ENCODE assay signal across 1 cellular context in genomic region chr13:30408319-30409101, GRCh38.
A peak's percentile ranks its signal among the peaks of the same experiment; 100 is the strongest.
TF ChIP-seq lines count a peak whose summit lies in the region.

No MANE protein-coding gene starts in this region.

TF ChIP-seq in HepG2, 621 proteins besides CTCF, POLR2A, EP300 and RAD21 (continued from another document and continues in another):
- 0 out of 2 replicates have a peak, but pooled peaks have one; percentile 60 for TF ChIP-seq ZNF660 (CRISPR knock-in tag; IDR thresholded peaks at IDR 0.05; ENCODE audit: borderline replicate concordance, low read depth)
- TF ChIP-seq TEAD3 (CRISPR knock-in tag; optimal IDR thresholded peaks at IDR 0.05; ENCODE audit: borderline replicate concordance), result peak; percentile 56
- TF ChIP-seq PCBP2 (optimal IDR thresholded peaks at IDR 0.05; ENCODE audit: low read depth, low read length, poor library complexity, severe bottlenecking), result no peak
- no peak for TF ChIP-seq ZBTB8A (CRISPR knock-in tag; IDR thresholded peaks at IDR 0.05; ENCODE audit: borderline replicate concordance, low read depth)
- TF ChIP-seq GFI1 (CRISPR knock-in tag; IDR thresholded peaks at IDR 0.05; ENCODE audit: borderline replicate concordance), result peak; percentile 65; the same call in 1 of the 2 replicates
- 0 out of 2 replicates have a peak, but pooled peaks have one; percentile 20 for TF ChIP-seq BRD4 (CRISPR knock-in tag; IDR thresholded peaks at IDR 0.05)
- TF ChIP-seq TFAP4 (IDR thresholded peaks at IDR 0.05; ENCODE audit: borderline replicate concordance, low read depth), result no peak
- TF ChIP-seq SUZ12 (IDR thresholded peaks at IDR 0.05; ENCODE audit: low read depth, low read length), result no peak
- peak; percentile 28 for TF ChIP-seq YY1 (IDR thresholded peaks at IDR 0.05; ENCODE audit: insufficient read depth, insufficient replicate concordance, low read depth, low read length)
- TF ChIP-seq ARID2 (CRISPR knock-in tag; IDR thresholded peaks at IDR 0.05; ENCODE audit: borderline replicate concordance), result no peak
- no peak for TF ChIP-seq ZNF124 (CRISPR knock-in tag; IDR thresholded peaks at IDR 0.05)
- TF ChIP-seq, protein P1, sequence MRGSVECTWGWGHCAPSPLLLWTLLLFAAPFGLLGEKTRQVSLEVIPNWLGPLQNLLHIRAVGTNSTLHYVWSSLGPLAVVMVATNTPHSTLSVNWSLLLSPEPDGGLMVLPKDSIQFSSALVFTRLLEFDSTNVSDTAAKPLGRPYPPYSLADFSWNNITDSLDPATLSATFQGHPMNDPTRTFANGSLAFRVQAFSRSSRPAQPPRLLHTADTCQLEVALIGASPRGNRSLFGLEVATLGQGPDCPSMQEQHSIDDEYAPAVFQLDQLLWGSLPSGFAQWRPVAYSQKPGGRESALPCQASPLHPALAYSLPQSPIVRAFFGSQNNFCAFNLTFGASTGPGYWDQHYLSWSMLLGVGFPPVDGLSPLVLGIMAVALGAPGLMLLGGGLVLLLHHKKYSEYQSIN (CRISPR knock-in tag; IDR thresholded peaks at IDR 0.05; ENCODE audit: borderline replicate concordance), result no peak
- TF ChIP-seq ZNF790 (CRISPR knock-in tag; IDR thresholded peaks at IDR 0.05; ENCODE audit: borderline replicate concordance), result no peak
- TF ChIP-seq ATRX (CRISPR knock-in tag; IDR thresholded peaks at IDR 0.05; ENCODE audit: borderline replicate concordance), result no peak
- TF ChIP-seq ASH2L (IDR thresholded peaks at IDR 0.05; ENCODE audit: insufficient read length, low read depth, low read length), result no peak
- TF ChIP-seq ZBTB7B (CRISPR knock-in tag; IDR thresholded peaks at IDR 0.05), result no peak
- TF ChIP-seq CSRNP1 (CRISPR knock-in tag; IDR thresholded peaks at IDR 0.05), result no peak
- no peak for TF ChIP-seq ZNF713 (CRISPR knock-in tag; IDR thresholded peaks at IDR 0.05)
- TF ChIP-seq ZNF747 (CRISPR knock-in tag; IDR thresholded peaks at IDR 0.05; ENCODE audit: borderline replicate concordance), result 0 out of 2 replicates have a peak, but pooled peaks have one; percentile 42
- TF ChIP-seq DRAP1 (CRISPR knock-in tag; IDR thresholded peaks at IDR 0.05), result no peak
- peak; percentile 69; the same call in 1 of the 2 replicates for TF ChIP-seq TBX2 (CRISPR knock-in tag; IDR thresholded peaks at IDR 0.05; ENCODE audit: borderline replicate concordance)
- TF ChIP-seq CENPX (CRISPR knock-in tag; IDR thresholded peaks at IDR 0.05), result no peak
- TF ChIP-seq ZNF343 (CRISPR knock-in tag; IDR thresholded peaks at IDR 0.05), result no peak
- TF ChIP-seq ZNF510 (CRISPR knock-in tag; IDR thresholded peaks at IDR 0.05; ENCODE audit: low read depth), result 0 out of 2 replicates have a peak, but pooled peaks have one; percentile 58
- TF ChIP-seq CENPT (CRISPR knock-in tag; IDR thresholded peaks at IDR 0.05; ENCODE audit: low read depth), result no peak
- 0 out of 2 replicates have a peak, but pooled peaks have one; percentile 47 for TF ChIP-seq ZNF230 (CRISPR knock-in tag; IDR thresholded peaks at IDR 0.05)
- no peak for TF ChIP-seq MLLT10 (CRISPR knock-in tag; IDR thresholded peaks at IDR 0.05)
- no peak for TF ChIP-seq DPF2 (CRISPR knock-in tag; IDR thresholded peaks at IDR 0.05; ENCODE audit: borderline replicate concordance, low read depth)
- TF ChIP-seq ZMYM4 (CRISPR knock-in tag; IDR thresholded peaks at IDR 0.05), result peak; percentile 67; the same call in 1 of the 2 replicates
- no peak for TF ChIP-seq REPIN1 (CRISPR knock-in tag; IDR thresholded peaks at IDR 0.05; ENCODE audit: borderline replicate concordance, low read depth)
- no peak for TF ChIP-seq ZNF24 (IDR thresholded peaks at IDR 0.05)
- TF ChIP-seq, protein P2, sequence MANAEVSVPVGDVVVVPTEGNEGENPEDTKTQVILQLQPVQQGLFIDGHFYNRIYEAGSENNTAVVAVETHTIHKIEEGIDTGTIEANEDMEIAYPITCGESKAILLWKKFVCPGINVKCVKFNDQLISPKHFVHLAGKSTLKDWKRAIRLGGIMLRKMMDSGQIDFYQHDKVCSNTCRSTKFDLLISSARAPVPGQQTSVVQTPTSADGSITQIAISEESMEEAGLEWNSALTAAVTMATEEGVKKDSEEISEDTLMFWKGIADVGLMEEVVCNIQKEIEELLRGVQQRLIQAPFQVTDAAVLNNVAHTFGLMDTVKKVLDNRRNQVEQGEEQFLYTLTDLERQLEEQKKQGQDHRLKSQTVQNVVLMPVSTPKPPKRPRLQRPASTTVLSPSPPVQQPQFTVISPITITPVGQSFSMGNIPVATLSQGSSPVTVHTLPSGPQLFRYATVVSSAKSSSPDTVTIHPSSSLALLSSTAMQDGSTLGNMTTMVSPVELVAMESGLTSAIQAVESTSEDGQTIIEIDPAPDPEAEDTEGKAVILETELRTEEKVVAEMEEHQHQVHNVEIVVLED (CRISPR knock-in tag; IDR thresholded peaks at IDR 0.05; ENCODE audit: borderline replicate concordance), result peak; percentile 52; the same call in 1 of the 2 replicates
- TF ChIP-seq RXRA (CRISPR knock-in tag; IDR thresholded peaks at IDR 0.05), result no peak
- TF ChIP-seq ZFP37 (CRISPR knock-in tag; IDR thresholded peaks at IDR 0.05; ENCODE audit: borderline replicate concordance), result peak; percentile 65; the same call in 1 of the 2 replicates
- peak; percentile 79; the same call in 1 of the 2 replicates for TF ChIP-seq ZNF879 (CRISPR knock-in tag; IDR thresholded peaks at IDR 0.05)
- TF ChIP-seq ZBTB14 (CRISPR knock-in tag; IDR thresholded peaks at IDR 0.05), result no peak
- TF ChIP-seq, protein P3, sequence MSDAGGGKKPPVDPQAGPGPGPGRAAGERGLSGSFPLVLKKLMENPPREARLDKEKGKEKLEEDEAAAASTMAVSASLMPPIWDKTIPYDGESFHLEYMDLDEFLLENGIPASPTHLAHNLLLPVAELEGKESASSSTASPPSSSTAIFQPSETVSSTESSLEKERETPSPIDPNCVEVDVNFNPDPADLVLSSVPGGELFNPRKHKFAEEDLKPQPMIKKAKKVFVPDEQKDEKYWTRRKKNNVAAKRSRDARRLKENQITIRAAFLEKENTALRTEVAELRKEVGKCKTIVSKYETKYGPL (CRISPR knock-in tag; IDR thresholded peaks at IDR 0.05), result no peak; the same call in 1 of the 2 replicates
- TF ChIP-seq ZNF292 (CRISPR knock-in tag; IDR thresholded peaks at IDR 0.05; ENCODE audit: borderline replicate concordance, low read depth), result peak; percentile 50; the same call in 1 of the 2 replicates
- no peak for TF ChIP-seq MTF1 (CRISPR knock-in tag; IDR thresholded peaks at IDR 0.05)
- TF ChIP-seq ZNF264 (CRISPR knock-in tag; IDR thresholded peaks at IDR 0.05), result peak; percentile 48; the same call in 1 of the 2 replicates
- no peak for TF ChIP-seq ZBTB49 (CRISPR knock-in tag; IDR thresholded peaks at IDR 0.05; ENCODE audit: borderline replicate concordance)
- TF ChIP-seq NR2F6 (IDR thresholded peaks at IDR 0.05), result no peak
- no peak for TF ChIP-seq NR2F6 (CRISPR knock-in tag; IDR thresholded peaks at IDR 0.05)
- TF ChIP-seq, protein P4, sequence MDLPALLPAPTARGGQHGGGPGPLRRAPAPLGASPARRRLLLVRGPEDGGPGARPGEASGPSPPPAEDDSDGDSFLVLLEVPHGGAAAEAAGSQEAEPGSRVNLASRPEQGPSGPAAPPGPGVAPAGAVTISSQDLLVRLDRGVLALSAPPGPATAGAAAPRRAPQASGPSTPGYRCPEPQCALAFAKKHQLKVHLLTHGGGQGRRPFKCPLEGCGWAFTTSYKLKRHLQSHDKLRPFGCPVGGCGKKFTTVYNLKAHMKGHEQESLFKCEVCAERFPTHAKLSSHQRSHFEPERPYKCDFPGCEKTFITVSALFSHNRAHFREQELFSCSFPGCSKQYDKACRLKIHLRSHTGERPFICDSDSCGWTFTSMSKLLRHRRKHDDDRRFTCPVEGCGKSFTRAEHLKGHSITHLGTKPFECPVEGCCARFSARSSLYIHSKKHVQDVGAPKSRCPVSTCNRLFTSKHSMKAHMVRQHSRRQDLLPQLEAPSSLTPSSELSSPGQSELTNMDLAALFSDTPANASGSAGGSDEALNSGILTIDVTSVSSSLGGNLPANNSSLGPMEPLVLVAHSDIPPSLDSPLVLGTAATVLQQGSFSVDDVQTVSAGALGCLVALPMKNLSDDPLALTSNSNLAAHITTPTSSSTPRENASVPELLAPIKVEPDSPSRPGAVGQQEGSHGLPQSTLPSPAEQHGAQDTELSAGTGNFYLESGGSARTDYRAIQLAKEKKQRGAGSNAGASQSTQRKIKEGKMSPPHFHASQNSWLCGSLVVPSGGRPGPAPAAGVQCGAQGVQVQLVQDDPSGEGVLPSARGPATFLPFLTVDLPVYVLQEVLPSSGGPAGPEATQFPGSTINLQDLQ (CRISPR knock-in tag; IDR thresholded peaks at IDR 0.05), result no peak
- TF ChIP-seq KDM5A (IDR thresholded peaks at IDR 0.05; ENCODE audit: borderline replicate concordance, low read length), result no peak
- no peak for TF ChIP-seq ZNF569 (CRISPR knock-in tag; IDR thresholded peaks at IDR 0.05; ENCODE audit: borderline replicate concordance)
- TF ChIP-seq CBX5 (CRISPR knock-in tag; IDR thresholded peaks at IDR 0.05; ENCODE audit: borderline replicate concordance), result peak; percentile 18; the same call in 1 of the 2 replicates
- no peak for TF ChIP-seq AKNA (CRISPR knock-in tag; IDR thresholded peaks at IDR 0.05; ENCODE audit: borderline replicate concordance)
- TF ChIP-seq STAT5B (CRISPR knock-in tag; IDR thresholded peaks at IDR 0.05), result no peak
